ENCODE assay signal across 8 cellular contexts in genomic region chr1:10795305-10796021, GRCh38. TPM values are rescaled to one million over a fixed set of nuclear protein-coding genes. Genes with fewer than 3 reads are reported as not detected.
DNase-seq lines count a peak whose midpoint lies in the region; ATAC-seq and TF ChIP-seq lines count a peak whose summit lies in the region.

No MANE protein-coding gene starts in this region.

- WGBS in right cardiac atrium, result under 1% methylated on average over 38 of the region's 38 CpGs

- no peak overlapping the region for H3K27ac Mint-ChIP-seq in activated B cell treated with CpG ODN at 0.5 μM for 24 hours

- H3K4me3 ChIP-seq in right cardiac atrium (ENCODE audit: low read length) (peak overlapping the region; percentile 88), skin epidermis (peak overlapping the region; percentile 48 to 73 (median 55))

- H3K36me3 Mint-ChIP-seq in activated B cell treated with CpG ODN at 0.5 μM for 24 hours (ENCODE audit: low read depth), result no peaks in the 10 kb centered on the region

- H3K27me3 ChIP-seq in right cardiac atrium (ENCODE audit: control insufficient read depth, insufficient read depth), result no peaks in the 10 kb centered on the region

- POLR2A ChIA-PET in activated B cell treated with CpG ODN at 0.5 μM for 24 hours (lab: Charles Lee), result no interaction called here

- no peak for TF ChIP-seq CTCF in activated B cell treated with CpG ODN at 0.5 μM for 24 hours (IDR thresholded peaks at IDR 0.05)

- H3K27me3 Mint-ChIP-seq in activated B cell treated with CpG ODN at 0.5 μM for 24 hours, result peaks cover 37% of the 10 kb centered on the region

- H3K4me1 ChIP-seq in right cardiac atrium (ENCODE audit: control insufficient read depth, insufficient read depth, low read length), result peaks cover 2% of the 10 kb centered on the region

- intact Hi-C loops in activated B cell treated with CpG ODN at 0.5 μM for 24 hours (cut with micrococcal nuclease) (loop anchor here (5.0 kb wide), 1 partner anchor 103 kb away; no protein-coding TSS in a partner anchor), right cardiac atrium (cut with DNase I) (loop anchor here in 3 of 4 donors (5.0 to 10.0 kb wide), 4 partner anchors 108 to 261 kb away; no protein-coding TSS in a partner anchor)

- DNase-seq in DMS79 treated with DMSO at 0.1 percent for 48 hours (lab: John Stamatoyannopoulos, UW) (peak; percentile 46), DMS79 (lab: John Stamatoyannopoulos, UW) (no peak), activated B cell treated with CpG ODN at 0.5 μM for 24 hours (no peak), right cardiac atrium (no peak), middle frontal gyrus (ENCODE audit: extremely low spot score, low spot score) (no peak), COLO829 (ENCODE audit: low spot score) (no peak)

- peak overlapping the region; percentile 92 for H3K27ac ChIP-seq in right cardiac atrium (ENCODE audit: low read length)
- peak overlapping the region; percentile 7 to 93 (median 80) for H3K27ac ChIP-seq in skin epidermis

- peak overlapping the region; percentile 67 for H3K4me3 Mint-ChIP-seq in activated B cell treated with CpG ODN at 0.5 μM for 24 hours

- CTCF ChIA-PET in activated B cell treated with CpG ODN at 0.5 μM for 24 hours (lab: Charles Lee), result no interaction called here

- no peaks in the 10 kb centered on the region for H3K9me3 ChIP-seq in right cardiac atrium (ENCODE audit: control insufficient read depth, low read length)

- ATAC-seq in activated B cell treated with CpG ODN at 0.5 μM for 24 hours (ENCODE audit: low read depth), result no peak
- ATAC-seq in right cardiac atrium, result peak; percentile 42 to 60
- no peak for ATAC-seq in HG02610 (IDR thresholded peaks at IDR 0.05; ENCODE audit: unreplicated experiment)

- peaks cover 12% of the 10 kb centered on the region for H3K4me1 Mint-ChIP-seq in activated B cell treated with CpG ODN at 0.5 μM for 24 hours

- H3K9me3 Mint-ChIP-seq in activated B cell treated with CpG ODN at 0.5 μM for 24 hours, result no peaks in the 10 kb centered on the region

RNA-seq across cellular contexts. Expression of gene CASZ1, which starts 1.0 kb away (rescaled TPM):
- 31.1 and 35.6 TPM in 2 replicates for total RNA-seq in activated B cell treated with CpG ODN at 0.5 μM for 24 hours
- 10 to 100 TPM; 51.0 to 98.9 (median 59.2) TPM for total RNA-seq in right cardiac atrium
- 24.2 TPM for polyA plus RNA-seq in right cardiac atrium

Comparison
In these comparisons a context has a peak if more than half of its experiments do, and no peak if none do; other contexts are left out.
1. ATAC-seq: peak in right cardiac atrium (2 of 2); none in activated B cell treated with CpG ODN at 0.5 μM for 24 hours (single experiment) and HG02610 (single experiment).